Comparison of ENCODE assay signal across 8 cellular contexts in the genomic region with DNA sequence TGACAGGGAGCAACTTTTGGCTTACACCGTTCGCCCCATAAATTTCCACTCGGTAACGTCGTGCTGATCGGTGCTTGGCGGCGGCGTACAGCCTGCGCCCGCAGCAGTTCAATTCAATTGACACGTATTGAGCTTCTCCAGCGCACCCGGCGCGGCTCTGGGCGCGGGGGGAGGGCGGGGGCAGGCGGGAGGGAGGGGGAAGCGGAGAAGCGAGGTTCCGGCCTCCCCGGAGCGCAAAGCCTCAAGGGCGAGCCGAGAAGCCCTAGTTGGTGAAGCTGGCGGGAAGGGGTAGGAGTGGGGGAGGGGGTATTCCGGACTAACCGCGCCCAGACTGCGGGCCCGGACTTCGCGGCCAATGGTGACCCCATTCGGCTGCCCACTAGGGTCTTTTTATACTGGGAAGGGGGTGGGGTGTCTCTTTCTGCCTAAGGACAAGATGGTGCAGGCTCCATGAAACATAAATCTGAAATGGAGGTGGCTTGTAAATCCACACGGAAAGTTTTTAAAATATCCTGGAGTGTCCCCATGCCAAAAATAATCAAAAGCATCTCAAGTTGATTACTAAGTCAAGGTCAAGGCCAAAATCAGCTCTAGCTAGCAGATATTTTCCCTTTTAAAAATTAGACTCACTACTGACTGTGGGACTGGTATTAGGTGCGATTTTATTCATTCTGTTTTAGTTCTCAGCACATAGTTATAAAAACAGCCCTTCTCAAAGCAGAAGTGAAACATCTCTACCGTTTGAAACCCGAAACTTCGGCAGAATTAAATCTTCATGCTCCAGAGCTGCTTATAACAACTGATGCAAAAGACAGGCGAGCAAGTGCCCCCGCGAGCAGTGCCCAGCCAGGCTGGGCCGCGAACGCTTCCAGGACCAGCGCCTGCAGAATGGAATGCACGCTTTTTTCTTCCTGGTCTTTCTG. TPM values are rescaled to one million over a fixed set of nuclear protein-coding genes. Genes with fewer than 3 reads are reported as not detected.
DNase-seq lines count a peak whose midpoint lies in the region; ATAC-seq and TF ChIP-seq lines count a peak whose summit lies in the region.

No MANE protein-coding gene starts in this region.

- peaks cover 12% of the 10 kb centered on the region for H3K4me1 Mint-ChIP-seq in activated CD4-positive, alpha-beta T cell treated with anti-CD3 and anti-CD28 coated beads for 36 hours

- CTCF ChIA-PET in HEK293T (lab: Yijun Ruan, JAX) = interaction anchor here (0.7 kb wide), 1 partner anchor 54 kb away, joined by 3 read pairs; no protein-coding TSS in a partner anchor
- CTCF ChIA-PET in activated CD4-positive, alpha-beta T cell treated with anti-CD3 and anti-CD28 coated beads for 36 hours (lab: Charles Lee) = interaction anchor here (0.7 to 1.0 kb wide), 3 partner anchors 13 to 69 kb away, joined by 3 to 4 read pairs (median 3); no protein-coding TSS in a partner anchor

- TF ChIP-seq POLR2A in esophagus muscularis mucosa (IDR thresholded peaks at IDR 0.05; ENCODE audit: low read depth) = no peak

- H3K27ac ChIP-seq in esophagus muscularis mucosa (replicated peaks in 1 of 4) = peak overlapping the region; percentile 87 to 93 (median 92)

- peak overlapping the region; percentile 72 to 86 (median 76) for H3K4me3 ChIP-seq in esophagus muscularis mucosa

- peak overlapping the region; percentile 86 for H3K4me3 Mint-ChIP-seq in activated CD4-positive, alpha-beta T cell treated with anti-CD3 and anti-CD28 coated beads for 36 hours

- H3K36me3 Mint-ChIP-seq in activated CD4-positive, alpha-beta T cell treated with anti-CD3 and anti-CD28 coated beads for 36 hours (ENCODE audit: low read depth) = peaks cover 2% of the 10 kb centered on the region

- peaks cover 7 to 85% (median 27%) of the 10 kb centered on the region in 4 donors for H3K4me1 ChIP-seq in esophagus muscularis mucosa

- H3K36me3 ChIP-seq in esophagus muscularis mucosa = no peaks in the 10 kb centered on the region

- POLR2A ChIA-PET in HEK293T (lab: Yijun Ruan, JAX) = interaction anchor here (0.7 to 3.8 kb wide), 8 partner anchors 8 to 410 kb away, joined by 3 to 34 read pairs (median 5); no protein-coding TSS in a partner anchor
- POLR2A ChIA-PET in activated CD4-positive, alpha-beta T cell treated with anti-CD3 and anti-CD28 coated beads for 36 hours (lab: Charles Lee) = interaction anchor here (0.5 to 2.7 kb wide), 2 partner anchors 15 to 78 kb away, joined by 4 to 8 read pairs; no protein-coding TSS in a partner anchor

- 12% methylated on average over 46 of the region's 49 CpGs for WGBS in esophagus muscularis mucosa

- no peaks in the 10 kb centered on the region for H3K9me3 Mint-ChIP-seq in activated CD4-positive, alpha-beta T cell treated with anti-CD3 and anti-CD28 coated beads for 36 hours (ENCODE audit: low read depth)

- no peaks in the 10 kb centered on the region for H3K9me3 ChIP-seq in esophagus muscularis mucosa

- H3K27me3 ChIP-seq in esophagus muscularis mucosa = peaks cover 0 to 33% (median 0%) of the 10 kb centered on the region in 4 donors

- TF ChIP-seq CTCF in GM10266 (IDR thresholded peaks at IDR 0.05; ENCODE audit: control insufficient read depth, insufficient read depth, low read depth, missing control alignments) = no peak
- no peak for TF ChIP-seq CTCF in esophagus muscularis mucosa (IDR thresholded peaks at IDR 0.05)

- TF ChIP-seq EP300 in esophagus muscularis mucosa (IDR thresholded peaks at IDR 0.05) = no peak

- ATAC-seq in activated CD4-positive, alpha-beta T cell treated with anti-CD3 and anti-CD28 coated beads for 36 hours = peak; percentile 18
- ATAC-seq in GM21717 (IDR thresholded peaks at IDR 0.05; ENCODE audit: unreplicated experiment) = no peak

- peak; percentile 65 for DNase-seq in GM10266 (ENCODE audit: extremely low spot score)
- no peak for DNase-seq in HEK293T (ENCODE audit: extremely low spot score)
- peak; percentile 39 for DNase-seq in NCI-H1417 treated with DMSO at 0.1 percent for 48 hours (lab: John Stamatoyannopoulos, UW)
- DNase-seq in activated CD4-positive, alpha-beta T cell treated with anti-CD3 and anti-CD28 coated beads for 36 hours = peak; percentile 75
- no peak for DNase-seq in esophagus muscularis mucosa (ENCODE audit: extremely low spot score)
- peak; percentile 5 for DNase-seq in occipital lobe (lab: John Stamatoyannopoulos, UW)
- no peak for DNase-seq in NCI-H2081 treated with DMSO at 0.1 percent for 48 hours (lab: John Stamatoyannopoulos, UW)

- peak overlapping the region; percentile 77 for H3K27ac Mint-ChIP-seq in activated CD4-positive, alpha-beta T cell treated with anti-CD3 and anti-CD28 coated beads for 36 hours

- no peaks in the 10 kb centered on the region for H3K27me3 Mint-ChIP-seq in activated CD4-positive, alpha-beta T cell treated with anti-CD3 and anti-CD28 coated beads for 36 hours

- intact Hi-C loops in activated CD4-positive, alpha-beta T cell treated with anti-CD3 and anti-CD28 coated beads for 36 hours (cut with DNase I, micrococcal nuclease) = loop anchor here (2.0 to 10.0 kb wide), 9 partner anchors 53 to 1297 kb away; a partner anchor contains a TSS
- intact Hi-C loops in esophagus muscularis mucosa (cut with DNase I) = loop anchor here (5.0 to 10.0 kb wide), 2 partner anchors 342 to 365 kb away; no protein-coding TSS in a partner anchor

TF ChIP-seq in HEK293T, 16 proteins besides CTCF, POLR2A, EP300 and RAD21:
- TF ChIP-seq NFRKB (IDR thresholded peaks at IDR 0.05) (no peak), SP1 (IDR thresholded peaks at IDR 0.05) (no peak), L3MBTL2 (conservative IDR thresholded peaks at IDR 0.05) (no peak), FOXA1 (IDR thresholded peaks at IDR 0.05) (no peak), HDGF (IDR thresholded peaks at IDR 0.05; ENCODE audit: borderline replicate concordance) (no peak), CTBP1 (IDR thresholded peaks at IDR 0.05; ENCODE audit: borderline replicate concordance) (peak; percentile 18; the same call in 1 of the 2 replicates), ARNT (IDR thresholded peaks at IDR 0.05) (no peak), BHLHE40 (IDR thresholded peaks at IDR 0.05; ENCODE audit: borderline replicate concordance) (no peak), FOXM1 (IDR thresholded peaks at IDR 0.05; ENCODE audit: borderline replicate concordance) (no peak)

RNA-seq across cellular contexts. Expression of a gene that starts 1.5 kb away (rescaled TPM):
- 10 to 100 TPM; 34.7 to 51.1 TPM for total RNA-seq in activated CD4-positive, alpha-beta T cell treated with anti-CD3 and anti-CD28 coated beads for 36 hours
- total RNA-seq in esophagus muscularis mucosa (10 to 100 TPM; 19.9 to 32.5 (median 26.0) TPM), occipital lobe (26.0 TPM)

Comparison
In these comparisons a context has a peak if more than half of its experiments do, and no peak if none do; other contexts are left out.
1. DNase-seq: peak in GM10266 (single experiment), NCI-H1417 treated with DMSO at 0.1 percent for 48 hours (single experiment), activated CD4-positive, alpha-beta T cell treated with anti-CD3 and anti-CD28 coated beads for 36 hours (single experiment) and occipital lobe (single experiment); none in HEK293T (single experiment), esophagus muscularis mucosa (single experiment) and NCI-H2081 treated with DMSO at 0.1 percent for 48 hours (single experiment).